ENCODE assay signal across 11 cellular contexts in genomic region chr16:56861092-56861610, GRCh38. TPM values are rescaled to one million over a fixed set of nuclear protein-coding genes. Genes with fewer than 3 reads are reported as not detected.
DNase-seq lines count a peak whose midpoint lies in the region; ATAC-seq and TF ChIP-seq lines count a peak whose summit lies in the region.
"Had no signal": no experiment of that assay in that cellular context is flagged by ENCODE, and none has a peak within 500 bp of the region (broad histone marks: within the 10 kb centered on the region; RNA-seq: fewer than 3 reads in every experiment).

No MANE protein-coding gene starts in this region.

- H3K36me3 Mint-ChIP-seq in activated CD4-positive, alpha-beta T cell treated with anti-CD3 and anti-CD28 coated beads, Interleukin-2, amount 10 ng/mL, durations not matched to agents 24 days and 14 days (ENCODE audit: low read depth): peaks cover 1% of the 10 kb centered on the region
- H3K36me3 Mint-ChIP-seq in brain (no peaks in the 10 kb centered on the region), progenitor cell of endocrine pancreas (ENCODE audit: insufficient read depth) (no peaks in the 10 kb centered on the region)

- H3K4me1 Mint-ChIP-seq in activated CD4-positive, alpha-beta T cell treated with anti-CD3 and anti-CD28 coated beads, Interleukin-2, amount 10 ng/mL, durations not matched to agents 24 days and 14 days: peaks cover 45% of the 10 kb centered on the region
- H3K4me1 Mint-ChIP-seq in brain (peaks cover 40% of the 10 kb centered on the region), progenitor cell of endocrine pancreas (ENCODE audit: low read depth) (peaks cover 25% of the 10 kb centered on the region)

- peak; percentile 66 for DNase-seq in activated CD4-positive, alpha-beta T cell treated with anti-CD3 and anti-CD28 coated beads, Interleukin-2, amount 10 ng/mL, durations not matched to agents 24 days and 14 days
- DNase-seq in activated CD4-positive, alpha-beta T cell treated with anti-CD3 and anti-CD28 coated beads, Interleukin-2, amount 50 U/mL, for 48 hours: no peak
- DNase-seq in NCI-H146 treated with DMSO at 0.1 percent for 48 hours (lab: John Stamatoyannopoulos, UW; ENCODE audit: unreplicated experiment): peak; percentile 11
- no peak for DNase-seq in progenitor cell of endocrine pancreas (ENCODE audit: low spot score, unreplicated experiment)
- DNase-seq in occipital lobe (lab: John Stamatoyannopoulos, UW): no peak
- DNase-seq: NCI-H1105 treated with DMSO at 0.1 percent for 48 hours had no signal

- H3K27me3 Mint-ChIP-seq in activated CD4-positive, alpha-beta T cell treated with anti-CD3 and anti-CD28 coated beads, Interleukin-2, amount 10 ng/mL, durations not matched to agents 24 days and 14 days: no peaks in the 10 kb centered on the region
- H3K27me3 Mint-ChIP-seq in brain (peaks cover 7% of the 10 kb centered on the region), progenitor cell of endocrine pancreas (no peaks in the 10 kb centered on the region)

- peak overlapping the region; percentile 92 for H3K27ac Mint-ChIP-seq in activated CD4-positive, alpha-beta T cell treated with anti-CD3 and anti-CD28 coated beads, Interleukin-2, amount 10 ng/mL, durations not matched to agents 24 days and 14 days
- peak overlapping the region in 3 of 5 experiments; percentile 28 to 94 (median 70) for H3K27ac Mint-ChIP-seq in brain
- peak overlapping the region; percentile 33 for H3K27ac Mint-ChIP-seq in progenitor cell of endocrine pancreas

- no peaks in the 10 kb centered on the region for H3K9me3 Mint-ChIP-seq in activated CD4-positive, alpha-beta T cell treated with anti-CD3 and anti-CD28 coated beads, Interleukin-2, amount 10 ng/mL, durations not matched to agents 24 days and 14 days
- peaks cover 0 to 7% (median 0%) of the 10 kb centered on the region in 5 experiments for H3K9me3 Mint-ChIP-seq in brain
- H3K9me3 Mint-ChIP-seq in progenitor cell of endocrine pancreas (ENCODE audit: low read depth): no peaks in the 10 kb centered on the region

- H3K4me3 Mint-ChIP-seq in activated CD4-positive, alpha-beta T cell treated with anti-CD3 and anti-CD28 coated beads, Interleukin-2, amount 10 ng/mL, durations not matched to agents 24 days and 14 days: peak overlapping the region; percentile 5
- H3K4me3 Mint-ChIP-seq in brain (no peak overlapping the region), progenitor cell of endocrine pancreas (ENCODE audit: low read depth) (no peak overlapping the region)

- intact Hi-C loops in activated CD4-positive, alpha-beta T cell treated with anti-CD3 and anti-CD28 coated beads, Interleukin-2, amount 10 ng/mL, durations not matched to agents 24 days and 14 days (cut with micrococcal nuclease): loop anchor here (10.0 kb wide), 1 partner anchor 286 kb away; no protein-coding TSS in a partner anchor

- TF ChIP-seq CTCF in brain (conservative IDR thresholded peaks at IDR 0.05) (no peak), progenitor cell of endocrine pancreas (IDR thresholded peaks at IDR 0.05; ENCODE audit: unreplicated experiment) (no peak)

- ATAC-seq in GM21367 (IDR thresholded peaks at IDR 0.05; ENCODE audit: unreplicated experiment) (no peak), HG03159 (IDR thresholded peaks at IDR 0.05; ENCODE audit: unreplicated experiment) (no peak)

RNA-seq across cellular contexts. Expression of gene SLC12A3, which starts 3.9 kb away (rescaled TPM):
- total RNA-seq in activated CD4-positive, alpha-beta T cell treated with anti-CD3 and anti-CD28 coated beads, Interleukin-2, amount 10 ng/mL, durations not matched to agents 24 days and 14 days: not detected in 2 replicates
- not detected for polyA plus RNA-seq in brain (ENCODE audit: insufficient read depth, low read depth, low replicate concordance)
- total RNA-seq in progenitor cell of endocrine pancreas (not detected in 2 replicates), occipital lobe (not detected)
- total RNA-seq: T-helper 2 cell treated with Interferon-gamma antibody and Interleukin-4, amounts not matched to agents 100 ng/mL and 5 ng/mL, for 36 hours had no signal
- polyA plus RNA-seq: heart left ventricle had no signal

Comparison
In these comparisons a context has a peak if more than half of its experiments do, and no peak if none do; other contexts are left out.
1. DNase-seq: peak in activated CD4-positive, alpha-beta T cell treated with anti-CD3 and anti-CD28 coated beads, Interleukin-2, amount 10 ng/mL, durations not matched to agents 24 days and 14 days (single experiment) and NCI-H146 treated with DMSO at 0.1 percent for 48 hours (single experiment); none in activated CD4-positive, alpha-beta T cell treated with anti-CD3 and anti-CD28 coated beads, Interleukin-2, amount 50 U/mL, for 48 hours (0 of 2), progenitor cell of endocrine pancreas (single experiment) and occipital lobe (single experiment).
2. H3K27ac Mint-ChIP-seq: peak in every context shown above with its lines; median percentile 92 in activated CD4-positive, alpha-beta T cell treated with anti-CD3 and anti-CD28 coated beads, Interleukin-2, amount 10 ng/mL, durations not matched to agents 24 days and 14 days; 70 in brain; 33 in progenitor cell of endocrine pancreas.